ENCODE assay signal across 21 cellular contexts in genomic region chr1:234994411-234995295, GRCh38.
DNase-seq lines count a peak whose midpoint lies in the region; ATAC-seq, FAIRE-seq and TF ChIP-seq lines count a peak whose summit lies in the region.
"Had no signal": no experiment of that assay in that cellular context is flagged by ENCODE, and none has a peak within 500 bp of the region (broad histone marks: within the 10 kb centered on the region; RNA-seq: fewer than 3 reads in every experiment).

No MANE protein-coding gene starts in this region.

- ATAC-seq in A549: no peak
- ATAC-seq in naive thymus-derived CD4-positive, alpha-beta T cell: peak; percentile 44
- ATAC-seq: activated CD4-positive, CD25-positive, alpha-beta regulatory T cell treated with anti-CD3 and anti-CD28 coated beads, Interleukin-2, amount 50 U/mL, for 24 hours; left lung had no signal

- H3K4me1 ChIP-seq in A549 (peaks cover 31% of the 10 kb centered on the region), ovary (ENCODE audit: insufficient read depth) (peaks cover 8% of the 10 kb centered on the region)
- H3K4me1 ChIP-seq in naive thymus-derived CD4-positive, alpha-beta T cell (ENCODE audit: control insufficient read depth in 2 of 2, insufficient read depth in 2 of 2, low read length in 2 of 2): no peaks in the 10 kb centered on the region

- H3K36me3 ChIP-seq in naive thymus-derived CD4-positive, alpha-beta T cell (ENCODE audit: control insufficient read depth in 2 of 3, insufficient read depth in 3 of 3, low read length in 3 of 3): no peaks in the 10 kb centered on the region
- no peaks in the 10 kb centered on the region for H3K36me3 ChIP-seq in ovary
- H3K36me3 ChIP-seq: left lung, spleen had no signal

- H3K4me2 ChIP-seq in A549: no peak overlapping the region
- H3K4me2 ChIP-seq: PC-9 had no signal

- H3K9me3 ChIP-seq in A549: no peaks in the 10 kb centered on the region
- no peaks in the 10 kb centered on the region for H3K9me3 ChIP-seq in naive thymus-derived CD4-positive, alpha-beta T cell (ENCODE audit: control insufficient read depth in 2 of 3, low read length in 3 of 3)
- no peaks in the 10 kb centered on the region for H3K9me3 ChIP-seq in ovary
- H3K9me3 ChIP-seq: left lung, spleen, testis had no signal

- TF ChIP-seq POLR2A in A549 (IDR thresholded peaks at IDR 0.05; ENCODE audit: low read length): no peak
- no peak for TF ChIP-seq POLR2A in ovary (IDR thresholded peaks at IDR 0.05)

- TF ChIP-seq CTCF in 22Rv1 (IDR thresholded peaks at IDR 0.05): no peak
- TF ChIP-seq CTCF in A549 (IDR thresholded peaks at IDR 0.05): no peak
- TF ChIP-seq CTCF in ovary (IDR thresholded peaks at IDR 0.05): no peak

- no peaks in the 10 kb centered on the region for H3K27me3 ChIP-seq in naive thymus-derived CD4-positive, alpha-beta T cell (ENCODE audit: control insufficient read depth in 2 of 2, insufficient read depth in 2 of 2, low read length in 2 of 2)
- no peaks in the 10 kb centered on the region for H3K27me3 ChIP-seq in ovary
- H3K27me3 ChIP-seq: left lung, spleen, testis had no signal

- peak overlapping the region; percentile 35; the same call in 1 of the 2 replicates for H3K27ac ChIP-seq in 22Rv1
- peak overlapping the region; percentile 42 to 76; a peak in 5 of 6 replicates for H3K27ac ChIP-seq in A549
- no peak overlapping the region for H3K27ac ChIP-seq in naive thymus-derived CD4-positive, alpha-beta T cell (ENCODE audit: low read depth, low read length)
- no peak overlapping the region for H3K27ac ChIP-seq in ovary
- H3K27ac ChIP-seq: left lung, PC-9, testis had no signal

- CTCF ChIA-PET in A549 (lab: Yijun Ruan, JAX): interaction anchor here (0.6 to 1.0 kb wide), 3 partner anchors 14 to 88 kb away, joined by 3 to 4 read pairs (median 3); no protein-coding TSS in a partner anchor
- CTCF ChIA-PET in naive thymus-derived CD4-positive, alpha-beta T cell (lab: Charles Lee): interaction anchor here (0.7 to 0.8 kb wide), 2 partner anchors 13 to 14 kb away, joined by 3 to 5 read pairs; no protein-coding TSS in a partner anchor

- H3K27me3 Mint-ChIP-seq in activated T-helper 1 cell treated with anti-CD3 and anti-CD28 coated beads, Interleukin-12 subunit alpha, Interleukin-12 subunit beta, Interleukin-2, Interleukin-4 antibody, amounts not matched to agents 30 ng/mL and 10 ng/mL and 1 ng/mL, durations not matched to agents 14 hours and 24 hours and 36 hours (ENCODE audit: insufficient read depth): no peaks in the 10 kb centered on the region
- H3K27me3 Mint-ChIP-seq in naive thymus-derived CD4-positive, alpha-beta T cell: no peaks in the 10 kb centered on the region
- H3K27me3 Mint-ChIP-seq: progenitor cell of endocrine pancreas had no signal

- H3K4me3 Mint-ChIP-seq in activated T-helper 1 cell treated with anti-CD3 and anti-CD28 coated beads, Interleukin-12 subunit alpha, Interleukin-12 subunit beta, Interleukin-2, Interleukin-4 antibody, amounts not matched to agents 30 ng/mL and 10 ng/mL and 1 ng/mL, durations not matched to agents 14 hours and 24 hours and 36 hours: no peak overlapping the region
- no peak overlapping the region for H3K4me3 Mint-ChIP-seq in naive thymus-derived CD4-positive, alpha-beta T cell

- 78% methylated on average over 12 of the region's 12 CpGs for WGBS in A549 (ENCODE audit: missing lambda C conversion rate)
- WGBS in ovary, 3 donors: 74 to 84% (median 76%) methylated on average over 12 of the region's 12 CpGs

- TF ChIP-seq EP300 in A549 (IDR thresholded peaks at IDR 0.05) (no peak), ovary (IDR thresholded peaks at IDR 0.05) (no peak)

- peaks cover 7% of the 10 kb centered on the region for H3K36me3 Mint-ChIP-seq in activated T-helper 1 cell treated with anti-CD3 and anti-CD28 coated beads, Interleukin-12 subunit alpha, Interleukin-12 subunit beta, Interleukin-2, Interleukin-4 antibody, amounts not matched to agents 30 ng/mL and 10 ng/mL and 1 ng/mL, durations not matched to agents 14 hours and 24 hours and 36 hours (ENCODE audit: low read depth)
- H3K36me3 Mint-ChIP-seq in naive thymus-derived CD4-positive, alpha-beta T cell: peaks cover 0 to 1% (median 0%) of the 10 kb centered on the region in 5 donors

- POLR2A ChIA-PET in A549 (lab: Yijun Ruan, JAX): no interaction called here
- POLR2A ChIA-PET in naive thymus-derived CD4-positive, alpha-beta T cell (lab: Charles Lee): interaction anchor here (0.6 to 1.2 kb wide), 2 partner anchors 15 to 410 kb away, joined by 3 to 4 read pairs; no protein-coding TSS in a partner anchor

- TF ChIP-seq RAD21 in A549 (conservative IDR thresholded peaks at IDR 0.05 in 1 of 2, IDR thresholded peaks at IDR 0.05 in 1 of 2): no peak

- intact Hi-C loops in activated T-helper 1 cell treated with anti-CD3 and anti-CD28 coated beads, Interleukin-12 subunit alpha, Interleukin-12 subunit beta, Interleukin-2, Interleukin-4 antibody, amounts not matched to agents 30 ng/mL and 10 ng/mL and 1 ng/mL, durations not matched to agents 14 hours and 24 hours and 36 hours (cut with micrococcal nuclease): no loop called here
- intact Hi-C loops in naive thymus-derived CD4-positive, alpha-beta T cell (cut with micrococcal nuclease): no loop called here
- intact Hi-C loops in ovary (cut with DNase I): loop anchor here in 3 of 4 donors (5.0 to 10.0 kb wide), 4 partner anchors 83 to 460 kb away; partner anchors contain the start of gene IRF2BP2 (in 1 of the 3)

- H3K27ac Mint-ChIP-seq in activated T-helper 1 cell treated with anti-CD3 and anti-CD28 coated beads, Interleukin-12 subunit alpha, Interleukin-12 subunit beta, Interleukin-2, Interleukin-4 antibody, amounts not matched to agents 30 ng/mL and 10 ng/mL and 1 ng/mL, durations not matched to agents 14 hours and 24 hours and 36 hours: peak overlapping the region; percentile 15
- H3K27ac Mint-ChIP-seq in naive thymus-derived CD4-positive, alpha-beta T cell: peak overlapping the region in 4 of 9 donors; percentile 3 to 13 (median 5)

- DNase-seq in A549 (ENCODE audit: low read depth in 1 of 2, low spot score in 1 of 2) (no peak), ovary (no peak), COR-L47 (lab: John Stamatoyannopoulos, UW) (no peak), NCI-H2107 (lab: John Stamatoyannopoulos, UW) (no peak)
- DNase-seq in activated T-helper 1 cell treated with anti-CD3 and anti-CD28 coated beads, Interleukin-12 subunit alpha, Interleukin-12 subunit beta, Interleukin-2, Interleukin-4 antibody, amounts not matched to agents 30 ng/mL and 10 ng/mL and 1 ng/mL, durations not matched to agents 14 hours and 24 hours and 36 hours (ENCODE audit: low spot score): no peak
- no peak for DNase-seq in naive thymus-derived CD4-positive, alpha-beta T cell
- DNase-seq: activated CD8-positive, alpha-beta memory T cell treated with anti-CD3 and anti-CD28 coated beads, Interleukin-2, amount 50 U/mL, for 4 hours; foreskin melanocyte; Karpas-422; left lung; NCI-H2171; NCI-H748 treated with DMSO at 0.1 percent for 48 hours; PC-9; spleen; stimulated activated CD8-positive, alpha-beta memory T cell treated with anti-CD3 and anti-CD28 coated beads, Interleukin-4, amount 100 ng/mL, for 48 hours; testis had no signal

- no peak for FAIRE-seq in A549 (lab: Jason Lieb, UNC)
- FAIRE-seq: astrocyte, endothelial cell of umbilical vein had no signal

- H3K4me1 Mint-ChIP-seq in activated T-helper 1 cell treated with anti-CD3 and anti-CD28 coated beads, Interleukin-12 subunit alpha, Interleukin-12 subunit beta, Interleukin-2, Interleukin-4 antibody, amounts not matched to agents 30 ng/mL and 10 ng/mL and 1 ng/mL, durations not matched to agents 14 hours and 24 hours and 36 hours (ENCODE audit: low read depth): peaks cover 58% of the 10 kb centered on the region
- H3K4me1 Mint-ChIP-seq in naive thymus-derived CD4-positive, alpha-beta T cell: peaks cover 0 to 43% (median 11%) of the 10 kb centered on the region in 7 donors

- H3K4me3 ChIP-seq in A549 (no peak overlapping the region), ovary (no peak overlapping the region)
- no peak overlapping the region for H3K4me3 ChIP-seq in naive thymus-derived CD4-positive, alpha-beta T cell (ENCODE audit: low read length)
- H3K4me3 ChIP-seq: left lung, PC-9, spleen, testis had no signal

- H3K9me3 Mint-ChIP-seq in activated T-helper 1 cell treated with anti-CD3 and anti-CD28 coated beads, Interleukin-12 subunit alpha, Interleukin-12 subunit beta, Interleukin-2, Interleukin-4 antibody, amounts not matched to agents 30 ng/mL and 10 ng/mL and 1 ng/mL, durations not matched to agents 14 hours and 24 hours and 36 hours: no peaks in the 10 kb centered on the region
- peaks cover 0 to 1% (median 0%) of the 10 kb centered on the region in 11 donors for H3K9me3 Mint-ChIP-seq in naive thymus-derived CD4-positive, alpha-beta T cell

TF ChIP-seq in A549, 52 proteins besides CTCF, POLR2A, EP300 and RAD21 (continues in another document):
- TF ChIP-seq KDM1A (IDR thresholded peaks at IDR 0.05; ENCODE audit: low read depth): no peak
- no peak for TF ChIP-seq HOXB13 (CRISPR knock-in tag; IDR thresholded peaks at IDR 0.05; ENCODE audit: low read depth)
- TF ChIP-seq CBX2 (IDR thresholded peaks at IDR 0.05; ENCODE audit: borderline replicate concordance, low read depth): no peak
- no peak for TF ChIP-seq E2F6 (IDR thresholded peaks at IDR 0.05; ENCODE audit: borderline replicate concordance, low read depth)
- TF ChIP-seq TP53 (CRISPR knock-in tag; IDR thresholded peaks at IDR 0.05): no peak
- no peak for TF ChIP-seq ATOH8 (CRISPR knock-in tag; IDR thresholded peaks at IDR 0.05; ENCODE audit: low read depth)
- no peak for TF ChIP-seq TFCP2L1 (CRISPR knock-in tag; IDR thresholded peaks at IDR 0.05)
- no peak for TF ChIP-seq EHMT2 (IDR thresholded peaks at IDR 0.05; ENCODE audit: low read depth)
- no peak for TF ChIP-seq RARB (CRISPR knock-in tag; IDR thresholded peaks at IDR 0.05)
- TF ChIP-seq BHLHE40 (IDR thresholded peaks at IDR 0.05; ENCODE audit: low read depth, low read length): no peak
- no peak for TF ChIP-seq JUNB (IDR thresholded peaks at IDR 0.05)
- no peak for TF ChIP-seq ZNF302 (CRISPR knock-in tag; IDR thresholded peaks at IDR 0.05)
- no peak for TF ChIP-seq CHD2 (IDR thresholded peaks at IDR 0.05; ENCODE audit: low read length, partially characterized antibody)
- no peak for TF ChIP-seq HEYL (CRISPR knock-in tag; IDR thresholded peaks at IDR 0.05)
- no peak for TF ChIP-seq KDM5A (IDR thresholded peaks at IDR 0.05)

Comparison
In these comparisons a context has a peak if more than half of its experiments do, and no peak if none do; other contexts are left out.
1. H3K27ac ChIP-seq: peak in 22Rv1 (single experiment) and A549 (2 of 2); none in naive thymus-derived CD4-positive, alpha-beta T cell (single experiment) and ovary (0 of 2).
2. intact Hi-C loops: an anchor here in ovary (5.0 to 10.0 kb wide); none called in activated T-helper 1 cell treated with anti-CD3 and anti-CD28 coated beads, Interleukin-12 subunit alpha, Interleukin-12 subunit beta, Interleukin-2, Interleukin-4 antibody, amounts not matched to agents 30 ng/mL and 10 ng/mL and 1 ng/mL, durations not matched to agents 14 hours and 24 hours and 36 hours and naive thymus-derived CD4-positive, alpha-beta T cell.